24 cellular contexts compared by ENCODE assay signal in genomic region chr4:171478181-171478580, GRCh38.
DNase-seq lines count a peak whose midpoint lies in the region; ATAC-seq, FAIRE-seq and TF ChIP-seq lines count a peak whose summit lies in the region.
"Had no signal": no experiment of that assay in that cellular context is flagged by ENCODE, and none has a peak within 500 bp of the region (broad histone marks: within the 10 kb centered on the region; RNA-seq: fewer than 3 reads in every experiment).

No MANE protein-coding gene starts in this region.

- H3K4me3 Mint-ChIP-seq in GM23338: no peak overlapping the region
- H3K4me3 Mint-ChIP-seq in stimulated activated naive CD8-positive, alpha-beta T cell treated with anti-CD3 and anti-CD28 coated beads, Interleukin-15, amount 100 ng/mL, for 72 hours: no peak overlapping the region
- H3K4me3 Mint-ChIP-seq: CD14-positive monocyte; CD4-positive, alpha-beta T cell; CD8-positive, alpha-beta memory T cell had no signal

- peak; percentile 24 for DNase-seq in GM23338 (ENCODE audit: low spot score)
- peak; percentile 10 for DNase-seq in dedifferentiated amniotic fluid mesenchymal stem cell (ENCODE audit: extremely low spot score)
- peak; percentile 80 for DNase-seq in islet precursor cell
- no peak for DNase-seq in stimulated activated naive CD8-positive, alpha-beta T cell treated with anti-CD3 and anti-CD28 coated beads, Interleukin-15, amount 100 ng/mL, for 72 hours
- DNase-seq in H4 (ENCODE audit: low spot score): no peak
- no peak for DNase-seq in NCI-H1694 treated with DMSO at 0.1 percent for 48 hours (lab: John Stamatoyannopoulos, UW)
- DNase-seq in pancreas: no peak
- DNase-seq: 8988T; ACHN; AML-193; BE2C; CD4-positive, alpha-beta T cell; CD8-positive, alpha-beta memory T cell; DMS53; DMS79 treated with DMSO at 0.1 percent for 48 hours; GF-D8; GOT3; H7; HCEC 1CT had no signal

- no peak overlapping the region for H3K4me2 ChIP-seq in GM23338
- H3K4me2 ChIP-seq: A549; BLaER1 treated with 17β-estradiol and CSF1 and Interleukin-3, amounts not matched to agents 10 nM and 100 nM had no signal

- no peak for FAIRE-seq in pancreas (lab: Jason Lieb, UNC)
- FAIRE-seq: A549, GM12891, GM18507 had no signal

- H3K9me3 Mint-ChIP-seq in GM23338: no peaks in the 10 kb centered on the region
- peaks cover 4 to 7% of the 10 kb centered on the region in 2 donors for H3K9me3 Mint-ChIP-seq in stimulated activated naive CD8-positive, alpha-beta T cell treated with anti-CD3 and anti-CD28 coated beads, Interleukin-15, amount 100 ng/mL, for 72 hours
- H3K9me3 Mint-ChIP-seq: CD4-positive, alpha-beta T cell had no signal

- no peaks in the 10 kb centered on the region for H4K20me1 ChIP-seq in GM23338 (replicated peaks; ENCODE audit: insufficient read depth)
- H4K20me1 ChIP-seq: BLaER1 treated with 17β-estradiol and CSF1 and Interleukin-3, amounts not matched to agents 10 nM and 100 nM had no signal

- no peaks in the 10 kb centered on the region for H3F3A ChIP-seq in GM23338 (replicated peaks; ENCODE audit: low read depth)

- no peak overlapping the region for H3K4me3 ChIP-seq in GM23338
- H3K4me3 ChIP-seq in pancreas: no peak overlapping the region
- H3K4me3 ChIP-seq: A549; BLaER1 treated with 17β-estradiol and CSF1 and Interleukin-3, amounts not matched to agents 10 nM and 100 nM had no signal

- H3K79me2 ChIP-seq in GM23338 (replicated peaks; ENCODE audit: insufficient read depth): no peaks in the 10 kb centered on the region

- intact Hi-C loops in pancreas (cut with DNase I): no loop called here

- TF ChIP-seq CTCF in GM23338 (conservative IDR thresholded peaks at IDR 0.05; ENCODE audit: low read depth in 2 of 2) (no peak), pancreas (IDR thresholded peaks at IDR 0.05) (no peak)

- no peaks in the 10 kb centered on the region for H3K27me3 ChIP-seq in GM23338 (ENCODE audit: insufficient read depth)
- no peaks in the 10 kb centered on the region for H3K27me3 ChIP-seq in pancreas
- H3K27me3 ChIP-seq: BE2C; BLaER1 treated with 17β-estradiol and CSF1 and Interleukin-3, amounts not matched to agents 10 nM and 100 nM had no signal

- H3K27me3 Mint-ChIP-seq in GM23338 (ENCODE audit: insufficient read depth, low read depth, poor library complexity): no peaks in the 10 kb centered on the region
- H3K27me3 Mint-ChIP-seq in stimulated activated naive CD8-positive, alpha-beta T cell treated with anti-CD3 and anti-CD28 coated beads, Interleukin-15, amount 100 ng/mL, for 72 hours: no peaks in the 10 kb centered on the region
- H3K27me3 Mint-ChIP-seq: CD4-positive, alpha-beta T cell; CD8-positive, alpha-beta memory T cell had no signal

- no peak overlapping the region for H3K27ac Mint-ChIP-seq in GM23338
- no peak overlapping the region for H3K27ac Mint-ChIP-seq in stimulated activated naive CD8-positive, alpha-beta T cell treated with anti-CD3 and anti-CD28 coated beads, Interleukin-15, amount 100 ng/mL, for 72 hours
- H3K27ac Mint-ChIP-seq: CD14-positive monocyte; CD4-positive, alpha-beta T cell had no signal

- H2AFZ ChIP-seq in GM23338: no peak overlapping the region

- no peak for ATAC-seq in GM23338
- ATAC-seq in stimulated activated naive CD8-positive, alpha-beta T cell treated with anti-CD3 and anti-CD28 coated beads, Interleukin-15, amount 100 ng/mL, for 72 hours: no peak
- no peak for ATAC-seq in pancreas
- ATAC-seq: A549 had no signal

- H3K36me3 Mint-ChIP-seq in GM23338 (ENCODE audit: low read depth): no peaks in the 10 kb centered on the region
- H3K36me3 Mint-ChIP-seq: CD14-positive monocyte; CD8-positive, alpha-beta memory T cell had no signal

- H3K4me1 ChIP-seq in GM23338 (ENCODE audit: insufficient read depth): no peaks in the 10 kb centered on the region
- H3K4me1 ChIP-seq in pancreas: no peaks in the 10 kb centered on the region
- H3K4me1 ChIP-seq: A549; BE2C; BLaER1 treated with 17β-estradiol and CSF1 and Interleukin-3, amounts not matched to agents 10 nM and 100 nM had no signal

- peaks cover 2% of the 10 kb centered on the region; the same call in 2 of the 3 replicates for H3K4me1 Mint-ChIP-seq in GM23338
- no peaks in the 10 kb centered on the region for H3K4me1 Mint-ChIP-seq in stimulated activated naive CD8-positive, alpha-beta T cell treated with anti-CD3 and anti-CD28 coated beads, Interleukin-15, amount 100 ng/mL, for 72 hours
- H3K4me1 Mint-ChIP-seq: CD14-positive monocyte; CD8-positive, alpha-beta memory T cell had no signal

- 27% methylated on average over 1 of the region's 1 CpG for WGBS in pancreas, 2 donors

- no peaks in the 10 kb centered on the region for H3K36me3 ChIP-seq in GM23338 (ENCODE audit: insufficient read depth)
- H3K36me3 ChIP-seq in pancreas: no peaks in the 10 kb centered on the region
- H3K36me3 ChIP-seq: BE2C; BLaER1 treated with 17β-estradiol and CSF1 and Interleukin-3, amounts not matched to agents 10 nM and 100 nM had no signal

- H3K9me2 ChIP-seq in GM23338 (ENCODE audit: insufficient read depth): no peaks in the 10 kb centered on the region

- H3K27ac ChIP-seq in GM23338 (ENCODE audit: low read depth) (no peak overlapping the region), pancreas (no peak overlapping the region)
- H3K27ac ChIP-seq: A549; BLaER1 treated with 17β-estradiol and CSF1 and Interleukin-3, amounts not matched to agents 10 nM and 100 nM had no signal

- no peaks in the 10 kb centered on the region for H3K9me3 ChIP-seq in pancreas
- H3K9me3 ChIP-seq: A549; BE2C; BLaER1 treated with 17β-estradiol and CSF1 and Interleukin-3, amounts not matched to agents 10 nM and 100 nM had no signal

TF ChIP-seq in GM23338, 12 proteins besides CTCF, POLR2A, EP300 and RAD21 (continues in another document):
- TF ChIP-seq STAT1 (IDR thresholded peaks at IDR 0.05; ENCODE audit: unreplicated experiment): no peak
- TF ChIP-seq ZNF462 (CRISPR knock-in tag; IDR thresholded peaks at IDR 0.05): no peak

Comparison
In these comparisons a context has a peak if more than half of its experiments do, and no peak if none do; other contexts are left out.
1. DNase-seq: peak in GM23338 (single experiment), dedifferentiated amniotic fluid mesenchymal stem cell (single experiment) and islet precursor cell (single experiment); none in stimulated activated naive CD8-positive, alpha-beta T cell treated with anti-CD3 and anti-CD28 coated beads, Interleukin-15, amount 100 ng/mL, for 72 hours (0 of 2), H4 (single experiment), NCI-H1694 treated with DMSO at 0.1 percent for 48 hours (single experiment) and pancreas (0 of 6).